ENCODE assay signal across 17 cellular contexts in the genomic region with DNA sequence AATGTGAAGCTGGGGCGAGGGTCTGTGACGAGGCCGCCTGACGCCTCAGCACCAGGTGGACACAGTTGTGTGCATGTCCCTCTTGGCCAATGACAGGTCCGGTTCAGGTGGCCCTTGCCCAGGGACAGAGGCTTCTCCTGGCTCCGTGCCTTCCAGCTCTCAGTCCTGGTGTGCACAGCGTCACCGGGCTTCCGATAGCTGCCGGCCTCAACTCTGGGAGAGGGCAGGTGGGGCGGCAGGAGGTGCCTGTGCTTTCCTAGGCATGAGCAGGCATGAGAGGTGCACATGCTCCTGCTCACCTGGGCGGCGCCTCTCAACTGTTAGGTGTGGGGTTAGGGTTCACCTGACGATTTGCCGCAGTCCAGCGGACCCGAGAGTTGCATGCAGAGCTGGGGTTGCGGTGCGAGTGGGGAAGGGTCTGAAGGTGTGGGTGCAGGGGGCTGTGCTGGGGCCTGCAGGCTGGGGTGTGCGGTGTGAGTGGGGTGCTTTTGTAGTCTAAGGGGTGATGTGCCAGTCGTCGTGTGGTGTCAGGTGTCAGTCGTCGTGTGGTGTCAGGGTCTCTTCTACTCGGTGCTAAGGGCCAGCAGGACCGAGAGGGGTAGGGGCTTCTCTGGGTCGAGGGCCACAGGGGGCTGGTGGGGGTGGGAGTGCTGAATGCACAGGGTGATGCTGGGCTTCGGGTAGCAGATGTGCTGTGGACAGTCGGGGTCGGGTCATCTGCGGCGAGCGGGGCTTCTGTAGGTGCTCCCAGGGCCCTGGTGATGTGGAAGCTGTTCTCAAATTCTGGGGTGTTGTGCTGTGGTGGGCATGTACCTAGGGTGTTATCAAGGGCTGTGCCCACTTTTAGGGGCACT. TPM values are rescaled to one million over a fixed set of nuclear protein-coding genes. Genes with fewer than 3 reads are reported as not detected.
DNase-seq lines count a peak whose midpoint lies in the region; ATAC-seq, FAIRE-seq and TF ChIP-seq lines count a peak whose summit lies in the region.
"Had no signal": no experiment of that assay in that cellular context is flagged by ENCODE, and none has a peak within 500 bp of the region (broad histone marks: within the 10 kb centered on the region; RNA-seq: fewer than 3 reads in every experiment).

No MANE protein-coding gene starts in this region.

- no peak overlapping the region for H2BK5ac ChIP-seq in IMR-90 (ENCODE audit: low read depth, low read length, poor library complexity, severe bottlenecking)
- H2BK5ac ChIP-seq in neuronal stem cell (ENCODE audit: low read length) = peak overlapping the region; percentile 57

- POLR2A ChIA-PET in IMR-90 (lab: Charles Lee; ENCODE audit: unreplicated experiment) (no interaction called here), K562 (lab: Yijun Ruan, JAX) (interaction anchor here (0.7 to 1.7 kb wide), 5 partner anchors 9 to 221 kb away, joined by 3 to 10 read pairs (median 3); a partner anchor contains a TSS)

- H4K20me1 ChIP-seq in IMR-90 (ENCODE audit: insufficient read depth, low read length) (no peaks in the 10 kb centered on the region), K562 (replicated peaks; ENCODE audit: control insufficient read depth, insufficient read depth, low read length) (no peaks in the 10 kb centered on the region)

- H3K27me3 ChIP-seq in IMR-90 (ENCODE audit: control insufficient read depth, insufficient read depth, low read length) (peaks cover 37% of the 10 kb centered on the region; the same call in 1 of the 2 replicates), K562 (ENCODE audit: control insufficient read depth in 2 of 2, insufficient read depth in 2 of 2, low read length in 2 of 2) (no peaks in the 10 kb centered on the region), neuronal stem cell (ENCODE audit: control insufficient read depth in 3 of 3, insufficient read depth in 3 of 3, low read depth in 1 of 3, low read length in 3 of 3) (peaks cover 9 to 54% (median 23%) of the 10 kb centered on the region in 3 experiments)

- no TSS peak for BruUV-seq in IMR-90 (replicated peaks; lab: Mats Ljungman, UMichigan)
- BruUV-seq in K562 (replicated peaks; lab: Mats Ljungman, UMichigan) = no TSS peak

- H3K14ac ChIP-seq in IMR-90 (replicated peaks; ENCODE audit: low read depth, low read length) = no peak overlapping the region
- no peak overlapping the region for H3K14ac ChIP-seq in neuronal stem cell (ENCODE audit: low read length)

- H3K9me1 ChIP-seq in IMR-90 (ENCODE audit: insufficient read depth, low read length) (no peaks in the 10 kb centered on the region), K562 (ENCODE audit: control insufficient read depth, insufficient read depth, low read length) (no peaks in the 10 kb centered on the region)

- H2BK120ac ChIP-seq in IMR-90 (ENCODE audit: low read depth, low read length) (no peak overlapping the region), neuronal stem cell (ENCODE audit: low read depth, low read length) (peak overlapping the region; percentile 94)

- H3K36me3 ChIP-seq in IMR-90 (ENCODE audit: control insufficient read depth, insufficient read depth, low read length) = no peaks in the 10 kb centered on the region
- no peaks in the 10 kb centered on the region for H3K36me3 ChIP-seq in K562 (ENCODE audit: control insufficient read depth, insufficient read depth, low read length)
- H3K36me3 ChIP-seq in neuronal stem cell (replicated peaks in 1 of 2; ENCODE audit: control insufficient read depth in 2 of 2, insufficient read depth in 2 of 2, low read length in 2 of 2) = no peaks in the 10 kb centered on the region
- H3K36me3 ChIP-seq: BE2C had no signal

- H3K18ac ChIP-seq in IMR-90 (ENCODE audit: low read depth, low read length) = no peak overlapping the region
- peak overlapping the region; percentile 87 for H3K18ac ChIP-seq in neuronal stem cell (ENCODE audit: low read length)

- peaks cover 6% of the 10 kb centered on the region; the same call in 2 of the 3 replicates for H3K79me2 ChIP-seq in K562 (ENCODE audit: control insufficient read depth, insufficient read depth, low read length)

- no peak for TF ChIP-seq CTCF in IMR-90 (conservative IDR thresholded peaks at IDR 0.05; ENCODE audit: low read depth, low read length)
- no peak for TF ChIP-seq CTCF in K562 (IDR thresholded peaks at IDR 0.05 in 2 of 3, conservative IDR thresholded peaks at IDR 0.05 in 1 of 3; ENCODE audit: insufficient read depth in 2 of 3, low read depth in 1 of 3, low read length in 3 of 3)

- no peak overlapping the region for H4K5ac ChIP-seq in IMR-90 (ENCODE audit: low read depth, low read length)

- H3K4me3 ChIP-seq in IMR-90 (ENCODE audit: insufficient read depth, low read depth, low read length) (no peak overlapping the region), K562 (no peak overlapping the region), neuronal stem cell (ENCODE audit: low read length in 2 of 2) (no peak overlapping the region)

- peak overlapping the region; percentile 11 for H2AFZ ChIP-seq in IMR-90 (replicated peaks; ENCODE audit: low read length, poor library complexity)
- H2AFZ ChIP-seq in K562 (ENCODE audit: low read depth, low read length) = 0 out of 2 replicates have a peak overlapping the region, but pooled peaks have one; percentile 84
- H2AFZ ChIP-seq in neuronal stem cell (ENCODE audit: low read length) = peak overlapping the region; percentile 91

- H3K27ac ChIP-seq in IMR-90 (ENCODE audit: insufficient read depth, low read length) (no peak overlapping the region), K562 (ENCODE audit: extremely low read depth, low read depth, low read length) (no peak overlapping the region; the same call in 2 of the 3 replicates), neuronal stem cell (replicated peaks; ENCODE audit: low read length) (no peak overlapping the region)

- FAIRE-seq in K562 (lab: Jason Lieb, UNC) = no peak

- TF ChIP-seq RAD21 in IMR-90 (IDR thresholded peaks at IDR 0.05; ENCODE audit: low read length) (no peak), K562 (CRISPR knock-in tag; conservative IDR thresholded peaks at IDR 0.05 in 1 of 2, IDR thresholded peaks at IDR 0.05 in 1 of 2) (no peak)

- no peak overlapping the region for H2AK9ac ChIP-seq in IMR-90 (replicated peaks; ENCODE audit: low read depth, low read length, poor library complexity)

- TF ChIP-seq POLR2A in IMR-90 (IDR thresholded peaks at IDR 0.05; ENCODE audit: low read depth, low read length) (no peak), K562 (conservative IDR thresholded peaks at IDR 0.05) (no peak)

- intact Hi-C loops in IMR-90 (cut with micrococcal nuclease) = no loop called here
- intact Hi-C loops in K562 (cut with micrococcal nuclease) = loop anchor here (5.0 kb wide), 1 partner anchor 76 kb away; a partner anchor contains a TSS

- H3K79me1 ChIP-seq in IMR-90 (ENCODE audit: low read depth in 1 of 2, low read length in 2 of 2) (no peaks in the 10 kb centered on the region), neuronal stem cell (ENCODE audit: low read depth, low read length) (no peaks in the 10 kb centered on the region)

- dilution Hi-C loops in IMR-90 (cut with HindIII; ENCODE audit: low sequenced_read_pairs, unreplicated experiment) = no loop called here

- ATAC-seq in IMR-90 (ENCODE audit: low read depth) (no peak), K562 (no peak)
- ATAC-seq: HCT116, PC-3 had no signal

- H4K91ac ChIP-seq in IMR-90 (ENCODE audit: insufficient read depth, low read depth, low read length) (no peak overlapping the region), neuronal stem cell (ENCODE audit: low read depth, low read length, poor library complexity) (no peak overlapping the region)

- no peak overlapping the region for H2BK20ac ChIP-seq in IMR-90 (ENCODE audit: low read depth, low read length)

- WGBS in IMR-90 (ENCODE audit: extremely low coverage in 2 of 2, insufficient read length in 1 of 2), 2 experiments = 91% methylated on average over 12 of the region's 33 CpGs; no CpG with 5 or more reads in 1 of the 2 experiments
- 82% methylated on average over 31 of the region's 33 CpGs for WGBS in K562 (ENCODE audit: insufficient coverage, low coverage, missing lambda C conversion rate)
- no CpG with 5 or more reads among the region's 33 CpGs for WGBS in neuronal stem cell (ENCODE audit: extremely low coverage in 2 of 2, insufficient read length in 2 of 2, insufficient replicate concordance in 1 of 2), 2 donors

- in situ Hi-C loops in IMR-90 (cut with MboI; ENCODE audit: low sequenced_read_pairs) = no loop called here
- in situ Hi-C loops in K562 (cut with MboI) = no loop called here

- H2AK5ac ChIP-seq in IMR-90 (ENCODE audit: low read depth, low read length) (no peak overlapping the region), neuronal stem cell (ENCODE audit: low read depth, low read length) (peak overlapping the region; percentile 16)

- H2BK15ac ChIP-seq in IMR-90 (ENCODE audit: low read depth, low read length) (no peak overlapping the region), neuronal stem cell (ENCODE audit: low read length) (peak overlapping the region; percentile 88)

- H3K4me2 ChIP-seq in IMR-90 (ENCODE audit: low read depth, low read length) (no peak overlapping the region), K562 (ENCODE audit: insufficient read depth, low read length) (no peak overlapping the region), neuronal stem cell (ENCODE audit: insufficient read depth, low read length, poor library complexity, severe bottlenecking) (no peak overlapping the region)

- H3K23ac ChIP-seq in IMR-90 (ENCODE audit: low read depth, low read length) (no peak overlapping the region), neuronal stem cell (ENCODE audit: low read depth, low read length, poor library complexity) (peak overlapping the region; percentile 91)

- H3K9me3 ChIP-seq in IMR-90 (ENCODE audit: control insufficient read depth, insufficient read depth, low read length) = no peaks in the 10 kb centered on the region
- no peaks in the 10 kb centered on the region for H3K9me3 ChIP-seq in K562 (replicated peaks; ENCODE audit: control insufficient read depth, insufficient read depth, low read depth, low read length)
- H3K9me3 ChIP-seq in neuronal stem cell (replicated peaks in 1 of 2; ENCODE audit: control insufficient read depth in 2 of 2, insufficient read depth in 1 of 2, low read depth in 1 of 2, low read length in 2 of 2) = no peaks in the 10 kb centered on the region
- H3K9me3 ChIP-seq: BE2C had no signal

- H3K4ac ChIP-seq in IMR-90 (ENCODE audit: low read depth, low read length) = no peak overlapping the region
- H3K4ac ChIP-seq in neuronal stem cell (ENCODE audit: low read length) = peak overlapping the region; percentile 37

- H4K8ac ChIP-seq in IMR-90 (ENCODE audit: low read depth in 2 of 2, low read length in 2 of 2) (no peak overlapping the region), neuronal stem cell (ENCODE audit: low read depth, low read length) (no peak overlapping the region)

- H2BK12ac ChIP-seq in neuronal stem cell (ENCODE audit: low read length) = peak overlapping the region; percentile 73

- DNase-seq in IMR-90 (no peak), K562 (ENCODE audit: extremely low read depth in 1 of 4, low spot score in 3 of 4) (no peak), neuronal stem cell (ENCODE audit: low spot score) (no peak), NCI-H1694 (lab: John Stamatoyannopoulos, UW) (no peak), NCI-H526 (lab: John Stamatoyannopoulos, UW) (no peak), HuH-7 (ENCODE audit: low spot score) (no peak)
- DNase-seq: activated CD8-positive, alpha-beta memory T cell treated with anti-CD3 and anti-CD28 coated beads for 24 hours; activated naive CD4-positive, alpha-beta T cell treated with Interleukin-2 at 50 U/mL for 16 hours; midbrain; NCI-H1092; PC-3; posterior cingulate gyrus; stimulated activated CD4-positive, alpha-beta T cell treated with anti-CD3 and anti-CD28 coated beads, Interleukin-4, amount 100 ng/mL, for 4 hours; stimulated activated naive CD4-positive, alpha-beta T cell treated with Interleukin-2 at 50 U/mL for 16 hours; T-helper 9 cell had no signal

- no peak for TF ChIP-seq EP300 in K562 (IDR thresholded peaks at IDR 0.05; ENCODE audit: low read length)

- H3K4me1 ChIP-seq in IMR-90 (ENCODE audit: control insufficient read depth, insufficient read depth, low read length) = peaks cover 2% of the 10 kb centered on the region
- H3K4me1 ChIP-seq in K562 (replicated peaks in 1 of 2; ENCODE audit: control insufficient read depth in 2 of 2, insufficient read depth in 2 of 2, low read length in 2 of 2) = peaks cover 29 to 91% of the 10 kb centered on the region in 2 experiments
- peaks cover 22 to 34% of the 10 kb centered on the region in 2 donors for H3K4me1 ChIP-seq in neuronal stem cell (ENCODE audit: control insufficient read depth in 2 of 2, insufficient read depth in 1 of 2, low read depth in 1 of 2, low read length in 2 of 2)

- H3K56ac ChIP-seq in IMR-90 (ENCODE audit: extremely low read depth, insufficient read depth, low read length) = no peak overlapping the region

- CTCF ChIA-PET in IMR-90 (lab: Yijun Ruan, JAX) (no interaction called here), K562 (lab: Yijun Ruan, JAX; ENCODE audit: low intra/inter-chr PET ratio) (interaction anchor here (1.1 kb wide), 1 partner anchor 16 kb away, joined by 3 read pairs; no protein-coding TSS in a partner anchor)

- H3K9ac ChIP-seq in IMR-90 (ENCODE audit: low read depth, low read length) = no peak overlapping the region
- peak overlapping the region in 1 of 2 experiments; percentile 90; a peak in 2 of 4 replicates for H3K9ac ChIP-seq in K562 (ENCODE audit: insufficient read depth in 1 of 2, low read depth in 2 of 2, low read length in 2 of 2)
- no peak overlapping the region for H3K9ac ChIP-seq in neuronal stem cell (ENCODE audit: low read depth, low read length, poor library complexity)

RNA-seq across cellular contexts. Expression of a gene that starts 3.8 kb away (rescaled TPM):
- not detected in 2 replicates for total RNA-seq in IMR-90 (2012; rRNA removed)
- not detected in 2 replicates for polyA plus RNA-seq in IMR-90 (2012; rRNA removed)
- 0.03 TPM in 1 of 2 replicates, not detected in the other for polyA plus RNA-seq in IMR-90 (2012; cell fraction: cytosol; rRNA removed)
- 0.03 TPM in 1 of 2 replicates, not detected in the other for polyA plus RNA-seq in IMR-90 (2012; cell fraction: nucleus; rRNA removed; ENCODE audit: low replicate concordance)
- 0.58 and 1.6 TPM in 2 replicates for total RNA-seq in K562 (2011; cell fraction: chromatin; rRNA removed; ENCODE audit: low replicate concordance)
- total RNA-seq in K562 (2011; cell fraction: nucleolus; rRNA removed) = 3.5 and 3.8 TPM in 2 replicates
- total RNA-seq in K562 (2011; cell fraction: nucleoplasm; rRNA removed) = 1.2 and 1.3 TPM in 2 replicates
- total RNA-seq in K562 (2014; rRNA removed) = 2.7 and 6.2 TPM in 2 replicates
- 0.13 and 0.15 TPM in 2 replicates for total RNA-seq in K562 (2014; rRNA removed; fragmentation: Illumina TruSeq; extraction: Trizol)
- 0.76 and 0.94 TPM in 2 replicates for total RNA-seq in K562 (2015; rRNA removed; fragmentation: Illumina TruSeq; extraction: Trizol)
- 19.8 and 20.4 TPM in 2 replicates for total RNA-seq in K562 (2021)
- polyA plus RNA-seq in K562 (2011; rRNA removed) = 0.33 and 0.47 TPM in 2 replicates
- 1.0 and 5.3 TPM in 2 replicates for polyA plus RNA-seq in K562 (2011; cell fraction: cytosol; rRNA removed)
- polyA plus RNA-seq in K562 (2011; cell fraction: nucleus; rRNA removed) = 2.6 and 7.3 TPM in 2 replicates
- polyA plus RNA-seq in K562 (2012) = 6.7 and 6.9 TPM in 2 replicates
- polyA plus RNA-seq in K562 (2014; fragmentation: Illumina TruSeq; extraction: Trizol) = 0.21 and 0.78 TPM in 2 replicates
- under 1 TPM; 0.20 to 0.23 TPM for polyA plus RNA-seq in K562 (2014; fragmentation: Nextera tagmentation; extraction: Ambion mirVana)
- 4.4 and 6.8 TPM in 2 replicates for polyA plus RNA-seq in K562 (2014; rRNA removed)
- 0.14 TPM in 1 of 2 replicates, not detected in the other for polyA minus RNA-seq in K562 (2011; rRNA and poly(A)+ RNA removed)
- polyA minus RNA-seq in K562 (2011; cell fraction: cytosol; rRNA and poly(A)+ RNA removed) = 3.3 and 7.4 TPM in 2 replicates
- 1.5 and 2.1 TPM in 2 replicates for polyA minus RNA-seq in K562 (2011; cell fraction: nucleus; rRNA and poly(A)+ RNA removed)
- polyA plus RNA-seq in neuronal stem cell (2013, experiment 1 of 2) = 0.13 TPM
- polyA plus RNA-seq in neuronal stem cell (2013, experiment 2 of 2) = 0.08 TPM

RNA-seq across cellular contexts. Expression of a gene that starts 9.8 kb away (rescaled TPM):
- total RNA-seq in IMR-90 (2012; rRNA removed) = 8.9 and 9.3 TPM in 2 replicates
- 28.9 and 30.0 TPM in 2 replicates for polyA plus RNA-seq in IMR-90 (2012; rRNA removed)
- 53.8 and 63.8 TPM in 2 replicates for polyA plus RNA-seq in IMR-90 (2012; cell fraction: cytosol; rRNA removed)
- polyA plus RNA-seq in IMR-90 (2012; cell fraction: nucleus; rRNA removed; ENCODE audit: low replicate concordance) = 76.1 and 133 TPM in 2 replicates
- total RNA-seq in K562 (2011; cell fraction: chromatin; rRNA removed; ENCODE audit: low replicate concordance) = 17.4 and 45.7 TPM in 2 replicates
- total RNA-seq in K562 (2011; cell fraction: nucleolus; rRNA removed) = 25.8 and 31.0 TPM in 2 replicates
- 17.7 and 19.9 TPM in 2 replicates for total RNA-seq in K562 (2011; cell fraction: nucleoplasm; rRNA removed)
- total RNA-seq in K562 (2014; rRNA removed) = 5.4 and 7.8 TPM in 2 replicates
- total RNA-seq in K562 (2014; rRNA removed; fragmentation: Illumina TruSeq; extraction: Trizol) = 3.0 and 3.6 TPM in 2 replicates
- 6.4 and 6.9 TPM in 2 replicates for total RNA-seq in K562 (2015; rRNA removed; fragmentation: Illumina TruSeq; extraction: Trizol)
- total RNA-seq in K562 (2021) = 18.7 and 28.7 TPM in 2 replicates
- polyA plus RNA-seq in K562 (2011; rRNA removed) = 8.6 and 14.0 TPM in 2 replicates
- 14.2 and 18.7 TPM in 2 replicates for polyA plus RNA-seq in K562 (2011; cell fraction: cytosol; rRNA removed)
- polyA plus RNA-seq in K562 (2011; cell fraction: nucleus; rRNA removed) = 63.0 and 66.6 TPM in 2 replicates
- 15.6 and 29.0 TPM in 2 replicates for polyA plus RNA-seq in K562 (2012)
- 5.0 and 8.5 TPM in 2 replicates for polyA plus RNA-seq in K562 (2014; fragmentation: Illumina TruSeq; extraction: Trizol)
- polyA plus RNA-seq in K562 (2014; fragmentation: Nextera tagmentation; extraction: Ambion mirVana) = 1 to 10 TPM; 1.4 to 1.9 TPM
- polyA plus RNA-seq in K562 (2014; rRNA removed) = 8.0 and 10.0 TPM in 2 replicates
- 3.3 and 4.4 TPM in 2 replicates for polyA minus RNA-seq in K562 (2011; rRNA and poly(A)+ RNA removed)
- polyA minus RNA-seq in K562 (2011; cell fraction: cytosol; rRNA and poly(A)+ RNA removed) = 4.1 and 11.9 TPM in 2 replicates
- polyA minus RNA-seq in K562 (2011; cell fraction: nucleus; rRNA and poly(A)+ RNA removed) = 11.4 and 20.1 TPM in 2 replicates
- polyA plus RNA-seq in neuronal stem cell (2013, experiment 1 of 2) = 111 TPM
- polyA plus RNA-seq in neuronal stem cell (2013, experiment 2 of 2) = 113 TPM

RNA-seq across cellular contexts. Expression of a gene that starts 17.2 kb away (rescaled TPM):
- total RNA-seq in IMR-90 (2012; rRNA removed) (0.18 and 0.28 TPM in 2 replicates), K562 (2014; rRNA removed) (0.59 and 0.73 TPM in 2 replicates), K562 (2014; rRNA removed; fragmentation: Illumina TruSeq; extraction: Trizol) (0.10 and 0.22 TPM in 2 replicates), K562 (2015; rRNA removed; fragmentation: Illumina TruSeq; extraction: Trizol) (0.36 and 0.45 TPM in 2 replicates), K562 (2021) (0.67 and 1.1 TPM in 2 replicates)
- polyA plus RNA-seq in IMR-90 (2012; rRNA removed) (0.09 and 0.11 TPM in 2 replicates), K562 (2011; rRNA removed) (0.11 and 0.22 TPM in 2 replicates), K562 (2014; fragmentation: Illumina TruSeq; extraction: Trizol) (0.11 and 0.16 TPM in 2 replicates), K562 (2014; fragmentation: Nextera tagmentation; extraction: Ambion mirVana) (not detected), K562 (2014; rRNA removed) (0.94 and 1.6 TPM in 2 replicates)
- 0.04 and 0.11 TPM in 2 replicates for polyA plus RNA-seq in IMR-90 (2012; cell fraction: cytosol; rRNA removed)
- polyA plus RNA-seq in IMR-90 (2012; cell fraction: nucleus; rRNA removed; ENCODE audit: low replicate concordance) = 1.0 and 2.4 TPM in 2 replicates
- 5.2 and 13.5 TPM in 2 replicates for total RNA-seq in K562 (2011; cell fraction: chromatin; rRNA removed; ENCODE audit: low replicate concordance)
- total RNA-seq in K562 (2011; cell fraction: nucleolus; rRNA removed) = 6.7 and 7.0 TPM in 2 replicates
- total RNA-seq in K562 (2011; cell fraction: nucleoplasm; rRNA removed) = 4.0 and 4.6 TPM in 2 replicates
- 0.10 and 0.36 TPM in 2 replicates for polyA plus RNA-seq in K562 (2011; cell fraction: cytosol; rRNA removed)
- 1.6 and 3.1 TPM in 2 replicates for polyA plus RNA-seq in K562 (2011; cell fraction: nucleus; rRNA removed)
- polyA plus RNA-seq in K562 (2012) = 0.43 and 0.46 TPM in 2 replicates
- 0.35 and 0.42 TPM in 2 replicates for polyA minus RNA-seq in K562 (2011; rRNA and poly(A)+ RNA removed)
- polyA minus RNA-seq in K562 (2011; cell fraction: cytosol; rRNA and poly(A)+ RNA removed) = 0.27 TPM in 1 of 2 replicates, not detected in the other
- polyA minus RNA-seq in K562 (2011; cell fraction: nucleus; rRNA and poly(A)+ RNA removed) = 1.8 TPM in 2 replicates
- 0.14 TPM for polyA plus RNA-seq in neuronal stem cell (2013, experiment 1 of 2)
- polyA plus RNA-seq in neuronal stem cell (2013, experiment 2 of 2) = 0.25 TPM

RNA-seq across cellular contexts. Expression of a gene that starts 26.1 kb away (rescaled TPM):
- total RNA-seq in IMR-90 (2012; rRNA removed) = 7.7 and 8.1 TPM in 2 replicates
- 17.5 and 21.5 TPM in 2 replicates for polyA plus RNA-seq in IMR-90 (2012; rRNA removed)
- 9.7 and 22.3 TPM in 2 replicates for polyA plus RNA-seq in IMR-90 (2012; cell fraction: cytosol; rRNA removed)
- polyA plus RNA-seq in IMR-90 (2012; cell fraction: nucleus; rRNA removed; ENCODE audit: low replicate concordance) = 8.4 and 19.7 TPM in 2 replicates
- 7.1 and 15.6 TPM in 2 replicates for total RNA-seq in K562 (2011; cell fraction: chromatin; rRNA removed; ENCODE audit: low replicate concordance)
- 13.2 and 13.3 TPM in 2 replicates for total RNA-seq in K562 (2011; cell fraction: nucleolus; rRNA removed)
- 7.2 and 10.5 TPM in 2 replicates for total RNA-seq in K562 (2011; cell fraction: nucleoplasm; rRNA removed)
- total RNA-seq in K562 (2014; rRNA removed) = 23.7 and 26.9 TPM in 2 replicates
- total RNA-seq in K562 (2014; rRNA removed; fragmentation: Illumina TruSeq; extraction: Trizol) = 3.2 and 3.3 TPM in 2 replicates
- total RNA-seq in K562 (2015; rRNA removed; fragmentation: Illumina TruSeq; extraction: Trizol) = 14.3 and 14.6 TPM in 2 replicates
- total RNA-seq in K562 (2021) = 20.7 and 21.0 TPM in 2 replicates
- polyA plus RNA-seq in K562 (2011; rRNA removed) = 14.7 and 23.9 TPM in 2 replicates
- 31.1 and 65.3 TPM in 2 replicates for polyA plus RNA-seq in K562 (2011; cell fraction: cytosol; rRNA removed)
- polyA plus RNA-seq in K562 (2011; cell fraction: nucleus; rRNA removed) = 19.9 and 25.8 TPM in 2 replicates
- 17.9 and 19.3 TPM in 2 replicates for polyA plus RNA-seq in K562 (2012)
- 5.2 and 11.0 TPM in 2 replicates for polyA plus RNA-seq in K562 (2014; fragmentation: Illumina TruSeq; extraction: Trizol)
- under 1 TPM; 0.41 to 0.98 TPM for polyA plus RNA-seq in K562 (2014; fragmentation: Nextera tagmentation; extraction: Ambion mirVana)
- polyA plus RNA-seq in K562 (2014; rRNA removed) = 21.9 and 23.4 TPM in 2 replicates
- 4.7 and 4.8 TPM in 2 replicates for polyA minus RNA-seq in K562 (2011; rRNA and poly(A)+ RNA removed)
- 9.5 and 22.4 TPM in 2 replicates for polyA minus RNA-seq in K562 (2011; cell fraction: cytosol; rRNA and poly(A)+ RNA removed)
- 5.7 and 8.8 TPM in 2 replicates for polyA minus RNA-seq in K562 (2011; cell fraction: nucleus; rRNA and poly(A)+ RNA removed)
- polyA plus RNA-seq in neuronal stem cell (2013, experiment 1 of 2) = 7.9 TPM
- polyA plus RNA-seq in neuronal stem cell (2013, experiment 2 of 2) = 8.0 TPM

RNA-seq across cellular contexts. Expression of a gene that starts 26.7 kb away (rescaled TPM):
- total RNA-seq in IMR-90 (2012; rRNA removed) = 0.28 and 0.36 TPM in 2 replicates
- 1.1 and 1.2 TPM in 2 replicates for polyA plus RNA-seq in IMR-90 (2012; rRNA removed)
- polyA plus RNA-seq in IMR-90 (2012; cell fraction: cytosol; rRNA removed) = 0.80 and 1.9 TPM in 2 replicates
- polyA plus RNA-seq in IMR-90 (2012; cell fraction: nucleus; rRNA removed; ENCODE audit: low replicate concordance) = 1.2 and 2.6 TPM in 2 replicates
- 0.40 and 0.86 TPM in 2 replicates for total RNA-seq in K562 (2011; cell fraction: chromatin; rRNA removed; ENCODE audit: low replicate concordance)
- total RNA-seq in K562 (2011; cell fraction: nucleolus; rRNA removed) = 0.67 and 0.79 TPM in 2 replicates
- 0.23 and 0.66 TPM in 2 replicates for total RNA-seq in K562 (2011; cell fraction: nucleoplasm; rRNA removed)
- total RNA-seq in K562 (2014; rRNA removed) = 0.09 and 0.37 TPM in 2 replicates
- total RNA-seq in K562 (2014; rRNA removed; fragmentation: Illumina TruSeq; extraction: Trizol) = 0.07 TPM in 1 of 2 replicates, not detected in the other
- total RNA-seq in K562 (2015; rRNA removed; fragmentation: Illumina TruSeq; extraction: Trizol) = 0.14 and 0.15 TPM in 2 replicates
- total RNA-seq in K562 (2021) = 0.22 and 0.33 TPM in 2 replicates
- polyA plus RNA-seq in K562 (2011; rRNA removed) = 0.17 and 0.64 TPM in 2 replicates
- 0.55 and 0.76 TPM in 2 replicates for polyA plus RNA-seq in K562 (2011; cell fraction: cytosol; rRNA removed)
- polyA plus RNA-seq in K562 (2011; cell fraction: nucleus; rRNA removed) = 0.67 and 0.70 TPM in 2 replicates
- 0.46 and 1.1 TPM in 2 replicates for polyA plus RNA-seq in K562 (2012)
- 0.06 and 0.11 TPM in 2 replicates for polyA plus RNA-seq in K562 (2014; fragmentation: Illumina TruSeq; extraction: Trizol)
- not detected for polyA plus RNA-seq in K562 (2014; fragmentation: Nextera tagmentation; extraction: Ambion mirVana)
- 0.04 and 0.11 TPM in 2 replicates for polyA plus RNA-seq in K562 (2014; rRNA removed)
- polyA minus RNA-seq in K562 (2011; rRNA and poly(A)+ RNA removed) = 0.39 and 0.48 TPM in 2 replicates
- polyA minus RNA-seq in K562 (2011; cell fraction: cytosol; rRNA and poly(A)+ RNA removed) = 0.48 and 0.55 TPM in 2 replicates
- polyA minus RNA-seq in K562 (2011; cell fraction: nucleus; rRNA and poly(A)+ RNA removed) = 0.13 and 0.33 TPM in 2 replicates
- polyA plus RNA-seq in neuronal stem cell (2013, experiment 1 of 2) = 2.6 TPM
- polyA plus RNA-seq in neuronal stem cell (2013, experiment 2 of 2) = 2.5 TPM

Comparison
In these comparisons a context has a peak if more than half of its experiments do, and no peak if none do; other contexts are left out.
1. H2AFZ ChIP-seq: peak in every context shown above with its lines; median percentile 91 in neuronal stem cell; 84 in K562; 11 in IMR-90.